23 cellular contexts compared by ENCODE assay signal in genomic region chr20:53801609-53802370, GRCh38.
"Had no signal": no experiment of that assay in that cellular context is flagged by ENCODE, and none has a peak within 500 bp of the region (broad histone marks: within the 10 kb centered on the region; RNA-seq: fewer than 3 reads in every experiment).

No MANE protein-coding gene starts in this region.

- FAIRE-seq: kidney, pancreas, urothelium cell line had no signal

- H3K9me3 ChIP-seq: heart right ventricle, lower lobe of right lung, pancreas, psoas muscle, right atrium auricular region, stomach, suprapubic skin, tibial nerve had no signal

- H3K27me3 Mint-ChIP-seq: natural killer cell treated with Interleukin-12 subunit alpha and Interleukin-12 subunit beta and Interleukin-15 and Interleukin-18, amount 100 ng/mL, for 72 hours; T-cell had no signal

- H3K4me3 ChIP-seq: heart right ventricle, lower lobe of right lung, pancreas, psoas muscle, right atrium auricular region, stomach, suprapubic skin, tibial nerve had no signal

- H3K27me3 ChIP-seq: heart right ventricle, pancreas, right atrium auricular region, stomach, suprapubic skin, tibial nerve had no signal

- DNase-seq: activated effector memory CD4-positive, alpha-beta T cell treated with anti-CD3 and anti-CD28 coated beads, Interleukin-2, amount 50 U/mL, for 16 hours; activated naive CD4-positive, alpha-beta T cell treated with anti-CD3 and anti-CD28 coated beads, Interleukin-2, amount 10 ng/mL, durations not matched to agents 7 days and 5 days; activated T-cell treated with anti-CD3 and anti-CD28 coated beads, Interleukin-2, amount 50 U/mL, for 48 hours; cerebellar nuclear complex; cortex of kidney; heart right ventricle; kidney; lower lobe of right lung; pancreas; psoas muscle; stimulated activated CD4-positive, alpha-beta T cell treated with anti-CD3 and anti-CD28 coated beads, Interleukin-12 subunit alpha, Interleukin-12 subunit beta, amount 100 ng/mL, for 4 hours; stimulated activated CD4-positive, alpha-beta T cell treated with anti-CD3 and anti-CD28 coated beads, Interleukin-4, amount 100 ng/mL, for 4 hours; stomach; T-cell; T1000 had no signal

- ATAC-seq: heart right ventricle; natural killer cell treated with Interleukin-12 subunit alpha and Interleukin-12 subunit beta and Interleukin-15 and Interleukin-18, amount 100 ng/mL, for 72 hours; psoas muscle; T-cell; WTC11 had no signal

- H3K27ac Mint-ChIP-seq: activated naive CD4-positive, alpha-beta T cell treated with anti-CD3 and anti-CD28 coated beads, Interleukin-2, amount 10 ng/mL, durations not matched to agents 7 days and 5 days; mesothelial cell of epicardium; natural killer cell treated with Interleukin-12 subunit alpha and Interleukin-12 subunit beta and Interleukin-15 and Interleukin-18, amount 100 ng/mL, for 72 hours; T-cell; WTC11 had no signal

- H3K4me1 ChIP-seq: heart right ventricle, lower lobe of right lung, psoas muscle, right atrium auricular region, tibial nerve had no signal

- H3K4me1 Mint-ChIP-seq: activated naive CD4-positive, alpha-beta T cell treated with anti-CD3 and anti-CD28 coated beads, Interleukin-2, amount 10 ng/mL, durations not matched to agents 7 days and 5 days; T-cell had no signal

- H3K36me3 ChIP-seq: heart right ventricle, lower lobe of right lung, pancreas, right atrium auricular region, stomach, suprapubic skin, tibial nerve had no signal

- H3K4me3 Mint-ChIP-seq: activated naive CD4-positive, alpha-beta T cell treated with anti-CD3 and anti-CD28 coated beads, Interleukin-2, amount 10 ng/mL, durations not matched to agents 7 days and 5 days; mesothelial cell of epicardium; natural killer cell treated with Interleukin-12 subunit alpha and Interleukin-12 subunit beta and Interleukin-15 and Interleukin-18, amount 100 ng/mL, for 72 hours; T-cell; WTC11 had no signal

- H3K9me3 Mint-ChIP-seq: activated naive CD4-positive, alpha-beta T cell treated with anti-CD3 and anti-CD28 coated beads, Interleukin-2, amount 10 ng/mL, durations not matched to agents 7 days and 5 days; natural killer cell treated with Interleukin-12 subunit alpha and Interleukin-12 subunit beta and Interleukin-15 and Interleukin-18, amount 100 ng/mL, for 72 hours; T-cell; WTC11 had no signal

- H3K27ac ChIP-seq: epithelial cell of prostate, heart right ventricle, lower lobe of right lung, pancreas, psoas muscle, right atrium auricular region, stomach, suprapubic skin, tibial nerve had no signal

- H3K36me3 Mint-ChIP-seq: activated naive CD4-positive, alpha-beta T cell treated with anti-CD3 and anti-CD28 coated beads, Interleukin-2, amount 10 ng/mL, durations not matched to agents 7 days and 5 days; mesothelial cell of epicardium; natural killer cell treated with Interleukin-12 subunit alpha and Interleukin-12 subunit beta and Interleukin-15 and Interleukin-18, amount 100 ng/mL, for 72 hours; T-cell; WTC11 had no signal
